ENCODE assay signal across 8 cellular contexts in genomic region chr15:80418892-80419537, GRCh38. TPM values are rescaled to one million over a fixed set of nuclear protein-coding genes. Genes with fewer than 3 reads are reported as not detected.
DNase-seq lines count a peak whose midpoint lies in the region; ATAC-seq and TF ChIP-seq lines count a peak whose summit lies in the region.

No MANE protein-coding gene starts in this region.

- no peak overlapping the region for H3K4me3 ChIP-seq in AG10803 (ENCODE audit: low read length)
- no peak overlapping the region for H3K4me3 ChIP-seq in OCI-LY7 (ENCODE audit: low read depth, low read length, poor library complexity, severe bottlenecking)
- H3K4me3 ChIP-seq in neural progenitor cell: no peak overlapping the region

- BruUV-seq in OCI-LY7 (replicated peaks; lab: Mats Ljungman, UMichigan): no TSS peak

- no peak overlapping the region for H3K4me2 ChIP-seq in OCI-LY7 (ENCODE audit: low read length)
- H3K4me2 ChIP-seq in neural progenitor cell: no peak overlapping the region

- H3K36me3 Mint-ChIP-seq in endothelial cell (ENCODE audit: low read depth, unreplicated experiment) (no peaks in the 10 kb centered on the region), neural progenitor cell (peaks cover 4% of the 10 kb centered on the region)

- H3K4me1 Mint-ChIP-seq in endothelial cell (ENCODE audit: unreplicated experiment) (no peaks in the 10 kb centered on the region), neural progenitor cell (peaks cover 20% of the 10 kb centered on the region)

- no peaks in the 10 kb centered on the region for H3K9me2 ChIP-seq in OCI-LY7 (ENCODE audit: insufficient read depth, low read length)

- DNase-seq in AG10803 (ENCODE audit: low read depth) (peak; percentile 68), GM13977 (ENCODE audit: low spot score) (no peak), OCI-LY7 (ENCODE audit: low spot score) (peak; percentile 38), endothelial cell (ENCODE audit: low spot score) (peak; percentile 33), neural progenitor cell (ENCODE audit: low spot score) (peak; percentile 69), NCI-H510A (lab: John Stamatoyannopoulos, UW) (no peak)

- H3K9me3 Mint-ChIP-seq in endothelial cell (ENCODE audit: unreplicated experiment) (no peaks in the 10 kb centered on the region), neural progenitor cell (peaks cover 3% of the 10 kb centered on the region)

- H3K4me3 Mint-ChIP-seq in endothelial cell (ENCODE audit: unreplicated experiment) (no peak overlapping the region), neural progenitor cell (no peak overlapping the region)

- H3K27me3 Mint-ChIP-seq in endothelial cell (ENCODE audit: unreplicated experiment) (no peaks in the 10 kb centered on the region), neural progenitor cell (ENCODE audit: insufficient read depth, low read depth) (peaks cover 2% of the 10 kb centered on the region)

- H3K4me1 ChIP-seq in OCI-LY7 (ENCODE audit: insufficient read depth, low read length, poor library complexity, severe bottlenecking): no peaks in the 10 kb centered on the region
- H3K4me1 ChIP-seq in neural progenitor cell: peaks cover 10% of the 10 kb centered on the region

- H3K36me3 ChIP-seq in OCI-LY7 (ENCODE audit: insufficient read depth, low read length) (no peaks in the 10 kb centered on the region), neural progenitor cell (no peaks in the 10 kb centered on the region)

- in situ Hi-C loops in GM13977 (cut with MboI; ENCODE audit: low pct_unique_long_range_greater_than_20kb, low sequenced_read_pairs, unreplicated experiment): no loop called here

- no peaks in the 10 kb centered on the region for H3K79me2 ChIP-seq in OCI-LY7 (ENCODE audit: insufficient read depth, low read depth, low read length)
- H3K79me2 ChIP-seq in neural progenitor cell (ENCODE audit: low read depth): peaks cover 36% of the 10 kb centered on the region

- intact Hi-C loops in OCI-LY7 (cut with micrococcal nuclease; ENCODE audit: unreplicated experiment): no loop called here

- H4K20me1 ChIP-seq in OCI-LY7 (ENCODE audit: insufficient read depth, low read length): no peaks in the 10 kb centered on the region
- peaks cover 16% of the 10 kb centered on the region for H4K20me1 ChIP-seq in neural progenitor cell (ENCODE audit: low read depth)

- H2AFZ ChIP-seq in OCI-LY7 (ENCODE audit: low read length) (no peak overlapping the region), neural progenitor cell (replicated peaks) (no peak overlapping the region)

- no peak overlapping the region for H3K9ac ChIP-seq in neural progenitor cell

- H3F3A ChIP-seq in neural progenitor cell (ENCODE audit: low read depth): no peaks in the 10 kb centered on the region

- H3K27ac Mint-ChIP-seq in endothelial cell (ENCODE audit: unreplicated experiment) (no peak overlapping the region), neural progenitor cell (no peak overlapping the region)

- no peak overlapping the region for H3K27ac ChIP-seq in OCI-LY7 (ENCODE audit: low read depth, low read length, poor library complexity, severe bottlenecking)
- no peak overlapping the region for H3K27ac ChIP-seq in neural progenitor cell

- POLR2A ChIA-PET in OCI-LY7 (lab: Charles Lee): no interaction called here

- H3K27me3 ChIP-seq in neural progenitor cell: no peaks in the 10 kb centered on the region

- ATAC-seq in HG03045 (IDR thresholded peaks at IDR 0.05; ENCODE audit: unreplicated experiment) (no peak), GM21825 (IDR thresholded peaks at IDR 0.05; ENCODE audit: unreplicated experiment) (no peak)

- CTCF ChIA-PET in OCI-LY7 (lab: Charles Lee; ENCODE audit: unreplicated experiment): no interaction called here

- TF ChIP-seq CTCF in AG10803 (conservative IDR thresholded peaks at IDR 0.05; ENCODE audit: low read length): peak; percentile 92
- TF ChIP-seq CTCF in GM13977 (IDR thresholded peaks at IDR 0.05; ENCODE audit: extremely low read depth, insufficient read depth, missing control alignments): peak; percentile 73
- peak; percentile 84 for TF ChIP-seq CTCF in OCI-LY7 (conservative IDR thresholded peaks at IDR 0.05; ENCODE audit: low read length)
- TF ChIP-seq CTCF in endothelial cell (IDR thresholded peaks at IDR 0.05; ENCODE audit: unreplicated experiment): peak; percentile 57
- TF ChIP-seq CTCF in neural progenitor cell (IDR thresholded peaks at IDR 0.05): peak; percentile 75

- H3K9me3 ChIP-seq in OCI-LY7 (ENCODE audit: low read length): no peaks in the 10 kb centered on the region
- H3K9me3 ChIP-seq in neural progenitor cell (ENCODE audit: low read depth): no peaks in the 10 kb centered on the region

RNA-seq across cellular contexts. Expression of gene ARNT2, which starts 14.8 kb away (rescaled TPM):
- total RNA-seq in OCI-LY7 (2014; rRNA removed; shearing (Covaris generic)): not detected in 2 replicates
- total RNA-seq in OCI-LY7 (2022): not detected in 2 replicates
- 0.87 TPM for total RNA-seq in endothelial cell (ENCODE audit: unreplicated experiment)
- 15.7 and 20.1 TPM in 2 replicates for total RNA-seq in neural progenitor cell (ENCODE audit: low replicate concordance)

Comparison
In these comparisons a context has a peak if more than half of its experiments do, and no peak if none do; other contexts are left out.
1. DNase-seq: peak in AG10803 (single experiment), OCI-LY7 (single experiment), endothelial cell (single experiment) and neural progenitor cell (single experiment); none in GM13977 (single experiment) and NCI-H510A (single experiment).
2. Peak in every context shown above with its lines, with median percentiles within 50 percentile points of each other: CTCF ChIP-seq.